ENCODE assay signal across 10 cellular contexts in the genomic region with DNA sequence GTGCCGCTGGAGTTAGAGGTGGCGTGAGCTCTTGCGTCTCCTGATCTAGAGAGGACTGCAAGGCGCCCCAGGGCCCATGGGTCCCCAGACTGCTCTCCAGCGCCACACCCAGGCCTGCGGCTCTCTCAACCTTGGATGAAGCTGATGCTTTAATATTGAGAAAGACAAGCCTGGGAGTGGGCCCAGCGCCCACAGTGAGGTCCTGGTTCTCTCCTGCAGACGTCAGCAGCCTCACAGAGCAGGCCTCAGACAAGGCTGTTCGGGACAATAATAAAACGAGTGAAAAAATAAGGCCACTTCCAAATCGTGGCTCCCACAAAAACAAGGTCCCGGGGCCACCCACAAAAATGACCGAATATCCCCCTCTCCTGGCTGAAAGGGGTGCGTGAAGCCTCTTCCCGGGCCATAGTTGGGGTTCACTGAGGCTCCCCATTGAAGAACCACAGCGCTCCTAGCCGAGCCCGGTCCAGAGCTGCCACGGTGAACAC. TPM values are rescaled to one million over a fixed set of nuclear protein-coding genes. Genes with fewer than 3 reads are reported as not detected.
A peak's percentile ranks its signal among the peaks of the same experiment; 100 is the strongest.
DNase-seq lines count a peak whose midpoint lies in the region; ATAC-seq and TF ChIP-seq lines count a peak whose summit lies in the region.
"Had no signal": no experiment of that assay in that cellular context is flagged by ENCODE, and none has a peak within 500 bp of the region (broad histone marks: within the 10 kb centered on the region; RNA-seq: fewer than 3 reads in every experiment).

No MANE protein-coding gene starts in this region.

- H3K9me3 ChIP-seq in Peyer's patch, result no peaks in the 10 kb centered on the region
- no peaks in the 10 kb centered on the region for H3K9me3 ChIP-seq in uterus
- H3K9me3 ChIP-seq: Caco-2 had no signal

- no peaks in the 10 kb centered on the region for H3K9me3 Mint-ChIP-seq in activated T-helper 2 cell treated with anti-CD3 and anti-CD28 coated beads, Interferon-gamma antibody, Interleukin-2, Interleukin-4, amounts not matched to agents 10 μg/mL and 5 μg/mL and 100 μg/mL, durations not matched to agents 14 hours and 24 hours and 36 hours

- no peak overlapping the region for H3K4me3 ChIP-seq in Peyer's patch
- no peak overlapping the region for H3K4me3 ChIP-seq in fibroblast of mammary gland (ENCODE audit: control insufficient read depth, low read depth, low read length)
- H3K4me3 ChIP-seq in uterus, result no peak overlapping the region

- H3K4me1 ChIP-seq in Peyer's patch, result no peaks in the 10 kb centered on the region
- no peaks in the 10 kb centered on the region for H3K4me1 ChIP-seq in uterus
- H3K4me1 ChIP-seq: Caco-2 had no signal

- peak; percentile 13 for DNase-seq in stimulated activated CD4-positive, alpha-beta T cell treated with anti-CD3 and anti-CD28 coated beads, Interleukin-15, amount 100 ng/mL, for 24 hours
- DNase-seq in stimulated activated CD4-positive, alpha-beta T cell treated with anti-CD3 and anti-CD28 coated beads, Interleukin-4, amount 100 ng/mL, for 1 hour, result no peak
- DNase-seq in Peyer's patch, result peak in 2 of 3 donors; percentile 53 to 71
- DNase-seq in fibroblast of mammary gland (ENCODE audit: low read depth), result peak; percentile 5
- peak; percentile 37 to 58 for DNase-seq in uterus
- no peak for DNase-seq in activated CD8-positive, alpha-beta memory T cell treated with anti-CD3 and anti-CD28 coated beads for 24 hours
- DNase-seq in activated T-helper 2 cell treated with anti-CD3 and anti-CD28 coated beads, Interferon-gamma antibody, Interleukin-2, Interleukin-4, amounts not matched to agents 10 μg/mL and 5 μg/mL and 100 μg/mL, durations not matched to agents 14 hours and 24 hours and 36 hours (ENCODE audit: low spot score), result no peak

- H3K4me1 Mint-ChIP-seq in activated T-helper 2 cell treated with anti-CD3 and anti-CD28 coated beads, Interferon-gamma antibody, Interleukin-2, Interleukin-4, amounts not matched to agents 10 μg/mL and 5 μg/mL and 100 μg/mL, durations not matched to agents 14 hours and 24 hours and 36 hours (ENCODE audit: low read depth), result no peaks in the 10 kb centered on the region

- no peaks in the 10 kb centered on the region for H3K36me3 ChIP-seq in Peyer's patch
- no peaks in the 10 kb centered on the region for H3K36me3 ChIP-seq in uterus

- H3K27me3 ChIP-seq in Peyer's patch (no peaks in the 10 kb centered on the region), uterus (no peaks in the 10 kb centered on the region)

- no peak for ATAC-seq in GM21526 (IDR thresholded peaks at IDR 0.05; ENCODE audit: low FRiP score, unreplicated experiment)

- TF ChIP-seq POLR2A in Peyer's patch (IDR thresholded peaks at IDR 0.05) (no peak), uterus (IDR thresholded peaks at IDR 0.05) (no peak)

- H3K27ac Mint-ChIP-seq in activated T-helper 2 cell treated with anti-CD3 and anti-CD28 coated beads, Interferon-gamma antibody, Interleukin-2, Interleukin-4, amounts not matched to agents 10 μg/mL and 5 μg/mL and 100 μg/mL, durations not matched to agents 14 hours and 24 hours and 36 hours, result no peak overlapping the region

- no peak overlapping the region for H3K4me3 Mint-ChIP-seq in activated T-helper 2 cell treated with anti-CD3 and anti-CD28 coated beads, Interferon-gamma antibody, Interleukin-2, Interleukin-4, amounts not matched to agents 10 μg/mL and 5 μg/mL and 100 μg/mL, durations not matched to agents 14 hours and 24 hours and 36 hours (ENCODE audit: low read depth)

- no peaks in the 10 kb centered on the region for H3K36me3 Mint-ChIP-seq in activated T-helper 2 cell treated with anti-CD3 and anti-CD28 coated beads, Interferon-gamma antibody, Interleukin-2, Interleukin-4, amounts not matched to agents 10 μg/mL and 5 μg/mL and 100 μg/mL, durations not matched to agents 14 hours and 24 hours and 36 hours (ENCODE audit: low read depth)

- H3K27ac ChIP-seq in Peyer's patch (no peak overlapping the region), uterus (no peak overlapping the region)

- H3K27me3 Mint-ChIP-seq in activated T-helper 2 cell treated with anti-CD3 and anti-CD28 coated beads, Interferon-gamma antibody, Interleukin-2, Interleukin-4, amounts not matched to agents 10 μg/mL and 5 μg/mL and 100 μg/mL, durations not matched to agents 14 hours and 24 hours and 36 hours (ENCODE audit: low read depth), result peaks cover 1% of the 10 kb centered on the region

- peak in 4 of 6 experiments; percentile 2 to 45 (median 30) for TF ChIP-seq CTCF in Peyer's patch (IDR thresholded peaks at IDR 0.05)
- no peak for TF ChIP-seq CTCF in fibroblast of mammary gland (conservative IDR thresholded peaks at IDR 0.05; ENCODE audit: control insufficient read depth, insufficient read depth, low read depth, low read length)
- TF ChIP-seq CTCF in uterus (IDR thresholded peaks at IDR 0.05), result peak in 1 of 4 experiments; percentile 29

- intact Hi-C loops in uterus (cut with DNase I; ENCODE audit: low total_unique reads), result no loop called here
- intact Hi-C loops in activated T-helper 2 cell treated with anti-CD3 and anti-CD28 coated beads, Interferon-gamma antibody, Interleukin-2, Interleukin-4, amounts not matched to agents 10 μg/mL and 5 μg/mL and 100 μg/mL, durations not matched to agents 14 hours and 24 hours and 36 hours (cut with micrococcal nuclease), result no loop called here

RNA-seq across cellular contexts. Expression of gene DNMT3L, which starts 6.0 kb away (rescaled TPM):
- total RNA-seq in Peyer's patch (not detected), uterus (not detected)
- total RNA-seq in activated T-helper 2 cell treated with anti-CD3 and anti-CD28 coated beads, Interferon-gamma antibody, Interleukin-2, Interleukin-4, amounts not matched to agents 10 μg/mL and 5 μg/mL and 100 μg/mL, durations not matched to agents 14 hours and 24 hours and 36 hours, result not detected in 2 replicates
- total RNA-seq: pulmonary artery endothelial cell had no signal

RNA-seq across cellular contexts. Expression of gene AIRE, which starts 18.0 kb away (rescaled TPM):
- total RNA-seq in Peyer's patch, result 1 to 10 TPM in 1 of 4 donors, not detected in 3; 1.7 TPM
- total RNA-seq in uterus, result under 1 TPM in 1 of 4 donors, not detected in 3; 0.21 TPM
- total RNA-seq in activated T-helper 2 cell treated with anti-CD3 and anti-CD28 coated beads, Interferon-gamma antibody, Interleukin-2, Interleukin-4, amounts not matched to agents 10 μg/mL and 5 μg/mL and 100 μg/mL, durations not matched to agents 14 hours and 24 hours and 36 hours, result not detected in 2 replicates
- total RNA-seq: Caco-2 had no signal

RNA-seq across cellular contexts. Expression of gene ICOSLG, which starts 27.0 kb away (rescaled TPM):
- 10 to 100 TPM in 2 of 4 donors, 1 to 10 TPM in 2; 6.3 to 38.0 (median 9.3) TPM for total RNA-seq in Peyer's patch
- 1 to 10 TPM in 2 of 4 donors, under 1 TPM in 2; 0.51 to 5.1 (median 1.4) TPM for total RNA-seq in uterus
- total RNA-seq in activated T-helper 2 cell treated with anti-CD3 and anti-CD28 coated beads, Interferon-gamma antibody, Interleukin-2, Interleukin-4, amounts not matched to agents 10 μg/mL and 5 μg/mL and 100 μg/mL, durations not matched to agents 14 hours and 24 hours and 36 hours, result 5.4 and 6.0 TPM in 2 replicates

RNA-seq across cellular contexts. Expression of gene PFKL, which starts 32.2 kb away (rescaled TPM):
- 100 to 1,000 TPM; 192 to 404 (median 274) TPM for total RNA-seq in Peyer's patch
- total RNA-seq in uterus, result 100 to 1,000 TPM in 1 of 4 donors, 10 to 100 TPM in 3; 36.5 to 144 (median 75.4) TPM
- 156 and 158 TPM in 2 replicates for total RNA-seq in activated T-helper 2 cell treated with anti-CD3 and anti-CD28 coated beads, Interferon-gamma antibody, Interleukin-2, Interleukin-4, amounts not matched to agents 10 μg/mL and 5 μg/mL and 100 μg/mL, durations not matched to agents 14 hours and 24 hours and 36 hours

Comparison
In these comparisons a context has a peak if more than half of its experiments do, and no peak if none do; other contexts are left out.
1. DNase-seq: peak in stimulated activated CD4-positive, alpha-beta T cell treated with anti-CD3 and anti-CD28 coated beads, Interleukin-15, amount 100 ng/mL, for 24 hours (single experiment), Peyer's patch (2 of 3), fibroblast of mammary gland (single experiment) and uterus (2 of 2); none in stimulated activated CD4-positive, alpha-beta T cell treated with anti-CD3 and anti-CD28 coated beads, Interleukin-4, amount 100 ng/mL, for 1 hour (single experiment), activated CD8-positive, alpha-beta memory T cell treated with anti-CD3 and anti-CD28 coated beads for 24 hours (single experiment) and activated T-helper 2 cell treated with anti-CD3 and anti-CD28 coated beads, Interferon-gamma antibody, Interleukin-2, Interleukin-4, amounts not matched to agents 10 μg/mL and 5 μg/mL and 100 μg/mL, durations not matched to agents 14 hours and 24 hours and 36 hours (single experiment).